Comparison of ENCODE assay signal across 1 cellular context in the genomic region with DNA sequence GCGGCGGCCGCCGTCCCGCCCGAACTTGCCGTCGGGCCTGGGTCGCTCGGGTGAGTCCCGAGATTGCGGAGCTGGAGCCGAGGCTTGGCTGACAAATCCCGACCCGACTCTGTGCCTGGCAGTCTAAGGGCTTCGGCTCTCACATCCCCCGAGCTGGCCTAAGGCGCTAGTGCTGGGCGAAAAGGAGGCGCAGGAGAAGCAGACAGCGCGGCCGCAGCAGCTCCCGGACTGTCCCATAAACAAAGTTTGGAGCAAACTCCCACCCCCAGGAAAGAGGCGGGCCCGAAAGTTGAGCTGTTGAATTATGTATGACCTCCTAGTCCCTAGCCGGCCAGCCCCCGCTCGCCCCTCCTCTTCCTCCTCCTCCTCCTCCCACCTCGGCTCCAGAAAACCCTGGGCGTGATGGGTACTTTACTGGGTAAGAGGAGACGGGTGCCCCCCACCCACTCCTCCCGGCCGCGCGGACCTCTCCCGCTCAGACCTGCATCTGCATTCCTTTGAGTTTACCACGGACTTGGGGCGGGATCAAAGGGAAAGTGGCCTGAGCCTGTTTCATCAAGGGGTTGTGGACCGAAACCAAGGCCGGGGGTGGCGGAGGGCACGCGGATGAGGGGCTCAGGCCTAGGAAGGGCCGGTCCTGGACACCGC.
TF ChIP-seq lines count a peak whose summit lies in the region.

A gene (minus strand): TSS at position 230 of the 648 bp plus-strand sequence. CDS start 719 bp downstream, outside the sequence.

TF ChIP-seq in K562, 482 proteins besides CTCF, POLR2A, EP300 and RAD21 (continued from another document):
- TF ChIP-seq, protein P1, sequence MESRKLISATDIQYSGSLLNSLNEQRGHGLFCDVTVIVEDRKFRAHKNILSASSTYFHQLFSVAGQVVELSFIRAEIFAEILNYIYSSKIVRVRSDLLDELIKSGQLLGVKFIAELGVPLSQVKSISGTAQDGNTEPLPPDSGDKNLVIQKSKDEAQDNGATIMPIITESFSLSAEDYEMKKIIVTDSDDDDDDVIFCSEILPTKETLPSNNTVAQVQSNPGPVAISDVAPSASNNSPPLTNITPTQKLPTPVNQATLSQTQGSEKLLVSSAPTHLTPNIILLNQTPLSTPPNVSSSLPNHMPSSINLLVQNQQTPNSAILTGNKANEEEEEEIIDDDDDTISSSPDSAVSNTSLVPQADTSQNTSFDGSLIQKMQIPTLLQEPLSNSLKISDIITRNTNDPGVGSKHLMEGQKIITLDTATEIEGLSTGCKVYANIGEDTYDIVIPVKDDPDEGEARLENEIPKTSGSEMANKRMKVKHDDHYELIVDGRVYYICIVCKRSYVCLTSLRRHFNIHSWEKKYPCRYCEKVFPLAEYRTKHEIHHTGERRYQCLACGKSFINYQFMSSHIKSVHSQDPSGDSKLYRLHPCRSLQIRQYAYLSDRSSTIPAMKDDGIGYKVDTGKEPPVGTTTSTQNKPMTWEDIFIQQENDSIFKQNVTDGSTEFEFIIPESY (CRISPR knock-in tag; IDR thresholded peaks at IDR 0.05), result peak; percentile 22; the same call in 1 of the 2 replicates
